Comparison of ENCODE assay signal across 25 cellular contexts in genomic region chr5:38483788-38484398, GRCh38.
DNase-seq lines count a peak whose midpoint lies in the region; ATAC-seq and TF ChIP-seq lines count a peak whose summit lies in the region.
"Had no signal": no experiment of that assay in that cellular context is flagged by ENCODE, and none has a peak within 500 bp of the region (broad histone marks: within the 10 kb centered on the region; RNA-seq: fewer than 3 reads in every experiment).

No MANE protein-coding gene starts in this region.

- peaks cover 12% of the 10 kb centered on the region for H3K27me3 Mint-ChIP-seq in activated CD4-positive, alpha-beta memory T cell treated with anti-CD3 and anti-CD28 coated beads for 36 hours

- H3K9me3 ChIP-seq in OCI-LY7 (ENCODE audit: low read length) (no peaks in the 10 kb centered on the region), psoas muscle (no peaks in the 10 kb centered on the region)
- H3K9me3 ChIP-seq: heart left ventricle, prostate gland, spleen, thyroid gland had no signal

- H3K36me3 ChIP-seq in OCI-LY7 (ENCODE audit: insufficient read depth, low read length) (no peaks in the 10 kb centered on the region), psoas muscle (ENCODE audit: insufficient read depth in 1 of 2, low read depth in 1 of 2) (peaks cover 15 to 95% of the 10 kb centered on the region in 2 donors)
- H3K36me3 ChIP-seq: prostate gland had no signal

- WGBS in psoas muscle, 3 donors = 84 to 93% (median 88%) methylated on average over 10 of the region's 10 CpGs

- POLR2A ChIA-PET in OCI-LY7 (lab: Charles Lee) = no interaction called here
- POLR2A ChIA-PET in activated CD4-positive, alpha-beta memory T cell treated with anti-CD3 and anti-CD28 coated beads for 36 hours (lab: Charles Lee) = no interaction called here

- H3K4me2 ChIP-seq in OCI-LY7 (ENCODE audit: low read length) = no peak overlapping the region

- no peak overlapping the region for H3K27ac ChIP-seq in OCI-LY7 (ENCODE audit: low read depth, low read length, poor library complexity, severe bottlenecking)
- no peak overlapping the region for H3K27ac ChIP-seq in psoas muscle
- H3K27ac ChIP-seq: heart left ventricle, prostate gland, SK-N-MC, spleen, thyroid gland had no signal

- BruUV-seq in OCI-LY7 (replicated peaks; lab: Mats Ljungman, UMichigan) = no TSS peak

- no peak overlapping the region for H3K27ac Mint-ChIP-seq in activated CD4-positive, alpha-beta memory T cell treated with anti-CD3 and anti-CD28 coated beads for 36 hours
- H3K27ac Mint-ChIP-seq: activated B cell treated with CpG ODN at 0.5 μM for 24 hours; activated CD8-positive, alpha-beta T cell treated with anti-CD3 and anti-CD28 coated beads for 36 hours; dendritic cell treated with granulocyte-macrophage colony-stimulating factor and Interleukin-4, amounts not matched to agents 40 ng/mL and 50 ng/mL, for 4 days; natural killer cell treated with Interleukin-12 subunit alpha and Interleukin-12 subunit beta and Interleukin-15 and Interleukin-18, amount 100 ng/mL, for 72 hours had no signal

- intact Hi-C loops in OCI-LY7 (cut with micrococcal nuclease; ENCODE audit: unreplicated experiment) (no loop called here), psoas muscle (cut with DNase I) (loop anchor here in 1 of 2 donors (5.0 kb wide), 1 partner anchor 42 kb away; no protein-coding TSS in a partner anchor)
- intact Hi-C loops in activated CD4-positive, alpha-beta memory T cell treated with anti-CD3 and anti-CD28 coated beads for 36 hours (cut with micrococcal nuclease) = no loop called here

- no peak overlapping the region for H3K4me3 Mint-ChIP-seq in activated CD4-positive, alpha-beta memory T cell treated with anti-CD3 and anti-CD28 coated beads for 36 hours
- H3K4me3 Mint-ChIP-seq: activated B cell treated with CpG ODN at 0.5 μM for 24 hours; activated CD8-positive, alpha-beta T cell treated with anti-CD3 and anti-CD28 coated beads for 36 hours; dendritic cell treated with granulocyte-macrophage colony-stimulating factor and Interleukin-4, amounts not matched to agents 40 ng/mL and 50 ng/mL, for 4 days; natural killer cell treated with Interleukin-12 subunit alpha and Interleukin-12 subunit beta and Interleukin-15 and Interleukin-18, amount 100 ng/mL, for 72 hours had no signal

- H2AFZ ChIP-seq in OCI-LY7 (ENCODE audit: low read length) = no peak overlapping the region

- no peaks in the 10 kb centered on the region for H3K27me3 ChIP-seq in psoas muscle (ENCODE audit: insufficient read depth in 3 of 3, low read length in 2 of 3)
- H3K27me3 ChIP-seq: thyroid gland had no signal

- H4K20me1 ChIP-seq in OCI-LY7 (ENCODE audit: insufficient read depth, low read length) = no peaks in the 10 kb centered on the region

- peaks cover 2% of the 10 kb centered on the region for H3K4me1 Mint-ChIP-seq in activated CD4-positive, alpha-beta memory T cell treated with anti-CD3 and anti-CD28 coated beads for 36 hours (ENCODE audit: low read depth)
- H3K4me1 Mint-ChIP-seq: activated B cell treated with CpG ODN at 0.5 μM for 24 hours had no signal

- DNase-seq in OCI-LY7 (ENCODE audit: low spot score) = no peak
- no peak for DNase-seq in epithelial cell of proximal tubule (ENCODE audit: low read depth)
- DNase-seq in psoas muscle = no peak
- no peak for DNase-seq in NCI-H2171 treated with DMSO at 0.1 percent for 48 hours (lab: John Stamatoyannopoulos, UW)
- DNase-seq in occipital lobe (lab: John Stamatoyannopoulos, UW) = no peak
- no peak for DNase-seq in activated CD4-positive, alpha-beta memory T cell treated with anti-CD3 and anti-CD28 coated beads for 36 hours
- DNase-seq: activated B cell treated with CpG ODN at 0.5 μM for 24 hours; activated CD8-positive, alpha-beta T cell treated with anti-CD3 and anti-CD28 coated beads for 36 hours; activated gamma-delta T cell treated with Interleukin-2 at 50 U/mL for 16 hours; heart left ventricle; left ventricle myocardium superior; NCI-H2081 treated with DMSO at 0.1 percent for 48 hours; NCI-H446 treated with DMSO at 0.1 percent for 48 hours; NK-92 treated with Interleukin-12 subunit alpha and Interleukin-12 subunit beta, amount 100 ng/mL, for 24 hours; RPMI8226; spleen; stimulated activated CD4-positive, alpha-beta T cell treated with anti-CD3 and anti-CD28 coated beads, Interleukin-4, amount 100 ng/mL, for 1 hour; stimulated activated naive CD8-positive, alpha-beta T cell treated with anti-CD3 and anti-CD28 coated beads, Interleukin-15, Interleukin-2, amounts not matched to agents 100 U/mL and 50 U/mL, for 24 hours; thyroid gland had no signal

- H3K4me1 ChIP-seq in OCI-LY7 (ENCODE audit: insufficient read depth, low read length, poor library complexity, severe bottlenecking) = no peaks in the 10 kb centered on the region
- no peaks in the 10 kb centered on the region for H3K4me1 ChIP-seq in psoas muscle
- H3K4me1 ChIP-seq: prostate gland, spleen, thyroid gland had no signal

- H3K4me3 ChIP-seq in OCI-LY7 (ENCODE audit: low read depth, low read length, poor library complexity, severe bottlenecking) (no peak overlapping the region), epithelial cell of proximal tubule (ENCODE audit: low read depth, low read length) (no peak overlapping the region), psoas muscle (no peak overlapping the region)
- H3K4me3 ChIP-seq: heart left ventricle, prostate gland, SK-N-MC, spleen, thyroid gland had no signal

- TF ChIP-seq CTCF in GM12874 (IDR thresholded peaks at IDR 0.05; ENCODE audit: insufficient read depth, low read depth, low read length) (0 out of 2 replicates have a peak, but pooled peaks have one; percentile 7), OCI-LY7 (conservative IDR thresholded peaks at IDR 0.05; ENCODE audit: low read length) (0 out of 2 replicates have a peak, but pooled peaks have one; percentile 16), epithelial cell of proximal tubule (conservative IDR thresholded peaks at IDR 0.05; ENCODE audit: low read depth, low read length) (peak; percentile 60), psoas muscle (IDR thresholded peaks at IDR 0.05) (peak; percentile 22)

- H3K9me3 Mint-ChIP-seq in activated CD4-positive, alpha-beta memory T cell treated with anti-CD3 and anti-CD28 coated beads for 36 hours = no peaks in the 10 kb centered on the region
- H3K9me3 Mint-ChIP-seq: activated B cell treated with CpG ODN at 0.5 μM for 24 hours; activated CD8-positive, alpha-beta T cell treated with anti-CD3 and anti-CD28 coated beads for 36 hours; dendritic cell treated with granulocyte-macrophage colony-stimulating factor and Interleukin-4, amounts not matched to agents 40 ng/mL and 50 ng/mL, for 4 days; natural killer cell treated with Interleukin-12 subunit alpha and Interleukin-12 subunit beta and Interleukin-15 and Interleukin-18, amount 100 ng/mL, for 72 hours had no signal

- ATAC-seq in psoas muscle (peak; percentile 47 to 74 (median 56)), HG03108 (IDR thresholded peaks at IDR 0.05; ENCODE audit: unreplicated experiment) (no peak)
- ATAC-seq: activated CD8-positive, alpha-beta T cell treated with anti-CD3 and anti-CD28 coated beads for 36 hours; heart left ventricle; left ventricle myocardium superior; natural killer cell treated with Interleukin-12 subunit alpha and Interleukin-12 subunit beta and Interleukin-15 and Interleukin-18, amount 100 ng/mL, for 72 hours; stimulated activated naive CD8-positive, alpha-beta T cell treated with anti-CD3 and anti-CD28 coated beads, Interleukin-15, Interleukin-2, amounts not matched to agents 100 U/mL and 50 U/mL, for 24 hours had no signal

- H3K9me2 ChIP-seq in OCI-LY7 (ENCODE audit: insufficient read depth, low read length) = no peaks in the 10 kb centered on the region

- H3K36me3 Mint-ChIP-seq in activated CD4-positive, alpha-beta memory T cell treated with anti-CD3 and anti-CD28 coated beads for 36 hours = no peaks in the 10 kb centered on the region
- H3K36me3 Mint-ChIP-seq: natural killer cell treated with Interleukin-12 subunit alpha and Interleukin-12 subunit beta and Interleukin-15 and Interleukin-18, amount 100 ng/mL, for 72 hours had no signal

- H3K79me2 ChIP-seq in OCI-LY7 (ENCODE audit: insufficient read depth, low read depth, low read length) = no peaks in the 10 kb centered on the region

- CTCF ChIA-PET in OCI-LY7 (lab: Charles Lee; ENCODE audit: unreplicated experiment) = no interaction called here
- CTCF ChIA-PET in activated CD4-positive, alpha-beta memory T cell treated with anti-CD3 and anti-CD28 coated beads for 36 hours (lab: Charles Lee) = interaction anchor here (1.6 kb wide), 1 partner anchor 42 kb away, joined by 4 read pairs; no protein-coding TSS in a partner anchor

Comparison
In these comparisons a context has a peak if more than half of its experiments do, and no peak if none do; other contexts are left out.
1. CTCF ChIP-seq: peak in every context shown above with its lines; median percentile 60 in epithelial cell of proximal tubule; 22 in psoas muscle; 16 in OCI-LY7; 7 in GM12874.